In the genomic region with DNA sequence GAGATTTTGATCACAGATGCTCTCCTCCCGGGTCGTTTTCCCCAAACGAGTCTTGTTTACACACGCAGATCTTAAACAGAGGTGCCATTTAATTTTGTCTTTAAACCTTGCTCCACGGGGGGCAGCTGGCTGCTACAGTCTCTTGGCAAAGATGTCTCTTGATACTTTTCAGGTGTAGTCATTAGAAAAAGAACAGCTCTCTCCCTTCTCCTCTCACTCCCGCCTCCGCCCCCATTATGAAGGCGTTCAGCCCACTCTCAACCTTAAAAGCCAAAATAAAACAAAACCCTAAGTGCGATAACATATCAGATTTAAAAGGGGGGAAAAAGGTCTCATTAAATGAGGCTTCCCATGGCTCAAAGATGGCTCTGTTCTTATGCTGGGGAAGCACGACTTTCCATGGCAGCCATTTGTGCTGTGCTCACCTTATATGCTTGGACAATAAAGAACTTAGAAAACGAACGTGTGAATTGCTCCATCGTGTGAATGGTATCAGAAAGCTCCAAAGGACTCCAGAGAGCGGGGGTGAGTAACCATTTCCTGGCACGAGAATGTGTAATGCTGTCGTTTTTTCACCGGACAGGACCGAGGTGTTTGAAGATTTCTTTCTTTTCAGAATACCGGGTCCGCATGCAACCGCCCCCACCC, we compare ENCODE assay signal across 1 cellular context.
TF ChIP-seq lines count a peak whose summit lies in the region.

No MANE protein-coding gene starts in this region.

TF ChIP-seq in HepG2, 621 proteins besides CTCF, POLR2A, EP300 and RAD21 (continued from another document):
- TF ChIP-seq, protein P1, sequence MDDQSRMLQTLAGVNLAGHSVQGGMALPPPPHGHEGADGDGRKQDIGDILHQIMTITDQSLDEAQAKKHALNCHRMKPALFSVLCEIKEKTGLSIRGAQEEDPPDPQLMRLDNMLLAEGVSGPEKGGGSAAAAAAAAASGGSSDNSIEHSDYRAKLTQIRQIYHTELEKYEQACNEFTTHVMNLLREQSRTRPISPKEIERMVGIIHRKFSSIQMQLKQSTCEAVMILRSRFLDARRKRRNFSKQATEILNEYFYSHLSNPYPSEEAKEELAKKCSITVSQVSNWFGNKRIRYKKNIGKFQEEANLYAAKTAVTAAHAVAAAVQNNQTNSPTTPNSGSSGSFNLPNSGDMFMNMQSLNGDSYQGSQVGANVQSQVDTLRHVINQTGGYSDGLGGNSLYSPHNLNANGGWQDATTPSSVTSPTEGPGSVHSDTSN (CRISPR knock-in tag; IDR thresholded peaks at IDR 0.05; ENCODE audit: borderline replicate concordance): no peak
- TF ChIP-seq, protein P2, sequence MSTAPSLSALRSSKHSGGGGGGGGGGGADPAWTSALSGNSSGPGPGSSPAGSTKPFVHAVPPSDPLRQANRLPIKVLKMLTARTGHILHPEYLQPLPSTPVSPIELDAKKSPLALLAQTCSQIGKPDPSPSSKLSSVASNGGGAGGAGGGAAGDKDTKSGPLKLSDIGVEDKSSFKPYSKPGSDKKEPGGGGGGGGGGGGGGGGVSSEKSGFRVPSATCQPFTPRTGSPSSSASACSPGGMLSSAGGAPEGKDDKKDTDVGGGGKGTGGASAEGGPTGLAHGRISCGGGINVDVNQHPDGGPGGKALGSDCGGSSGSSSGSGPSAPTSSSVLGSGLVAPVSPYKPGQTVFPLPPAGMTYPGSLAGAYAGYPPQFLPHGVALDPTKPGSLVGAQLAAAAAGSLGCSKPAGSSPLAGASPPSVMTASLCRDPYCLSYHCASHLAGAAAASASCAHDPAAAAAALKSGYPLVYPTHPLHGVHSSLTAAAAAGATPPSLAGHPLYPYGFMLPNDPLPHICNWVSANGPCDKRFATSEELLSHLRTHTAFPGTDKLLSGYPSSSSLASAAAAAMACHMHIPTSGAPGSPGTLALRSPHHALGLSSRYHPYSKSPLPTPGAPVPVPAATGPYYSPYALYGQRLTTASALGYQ (CRISPR knock-in tag; IDR thresholded peaks at IDR 0.05): no peak
- TF ChIP-seq AHR (CRISPR knock-in tag; IDR thresholded peaks at IDR 0.05): no peak
- TF ChIP-seq, protein P3, sequence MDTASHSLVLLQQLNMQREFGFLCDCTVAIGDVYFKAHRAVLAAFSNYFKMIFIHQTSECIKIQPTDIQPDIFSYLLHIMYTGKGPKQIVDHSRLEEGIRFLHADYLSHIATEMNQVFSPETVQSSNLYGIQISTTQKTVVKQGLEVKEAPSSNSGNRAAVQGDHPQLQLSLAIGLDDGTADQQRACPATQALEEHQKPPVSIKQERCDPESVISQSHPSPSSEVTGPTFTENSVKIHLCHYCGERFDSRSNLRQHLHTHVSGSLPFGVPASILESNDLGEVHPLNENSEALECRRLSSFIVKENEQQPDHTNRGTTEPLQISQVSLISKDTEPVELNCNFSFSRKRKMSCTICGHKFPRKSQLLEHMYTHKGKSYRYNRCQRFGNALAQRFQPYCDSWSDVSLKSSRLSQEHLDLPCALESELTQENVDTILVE (CRISPR knock-in tag; IDR thresholded peaks at IDR 0.05): no peak
- TF ChIP-seq PAF1 (CRISPR knock-in tag; IDR thresholded peaks at IDR 0.05): no peak
